Comparison of ENCODE assay signal across 1 cellular context in the genomic region with DNA sequence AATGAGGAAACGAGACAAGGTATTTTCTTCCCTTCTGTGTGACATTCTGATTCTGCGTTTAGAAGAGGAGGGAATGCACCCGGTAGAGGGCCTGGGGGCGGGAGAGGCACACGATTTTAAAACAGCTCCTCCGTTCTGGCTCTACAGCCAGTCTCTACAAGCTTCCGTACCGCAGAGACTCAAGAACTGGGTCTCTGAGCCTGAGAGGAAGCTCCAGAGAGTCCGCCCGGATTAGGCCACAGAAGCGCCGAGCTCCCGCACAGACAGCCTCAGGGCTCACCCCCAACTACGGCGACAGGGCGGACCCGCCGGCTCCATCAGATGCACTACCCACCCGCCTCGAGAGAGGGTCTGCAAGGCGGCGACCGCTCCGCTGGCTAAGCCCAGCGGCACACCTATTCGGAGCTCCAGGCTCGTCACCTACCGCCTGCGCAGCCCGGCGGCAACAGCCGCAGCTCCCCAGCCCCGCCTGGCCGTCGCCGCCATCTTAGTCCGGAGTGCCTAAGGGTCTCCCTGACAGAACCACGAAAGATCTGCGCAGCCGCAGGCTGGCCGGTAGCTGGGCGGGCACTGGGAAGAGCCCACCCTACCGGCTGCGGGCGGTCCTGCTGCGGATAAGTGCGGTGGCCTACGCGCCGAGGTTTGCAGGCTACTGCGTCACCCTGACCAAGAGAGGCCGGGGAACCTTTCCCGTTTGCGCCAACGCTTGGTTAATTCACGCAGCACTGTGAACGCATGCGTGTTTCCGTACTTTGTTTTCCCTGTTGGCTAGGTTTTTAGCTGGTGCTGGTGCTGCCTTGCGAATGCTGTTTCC.
TF ChIP-seq lines count a peak whose summit lies in the region.

TSS of gene NFU1 (minus strand) at position 499 of the 814 bp plus-strand sequence. CDS start at position 486, 13 bp downstream.

TF ChIP-seq in HepG2, 621 proteins besides CTCF, POLR2A, EP300 and RAD21 (continued from another document and continues in another):
- TF ChIP-seq ZNF512B (CRISPR knock-in tag; IDR thresholded peaks at IDR 0.05; ENCODE audit: borderline replicate concordance) (peak; percentile 81), NFIB (CRISPR knock-in tag; IDR thresholded peaks at IDR 0.05; ENCODE audit: borderline replicate concordance) (no peak), E2F2 (CRISPR knock-in tag; IDR thresholded peaks at IDR 0.05; ENCODE audit: borderline replicate concordance) (no peak), ZNF761 (CRISPR knock-in tag; conservative IDR thresholded peaks at IDR 0.05) (peak; percentile 91; the same call in 1 of the 2 replicates), ZNF253 (CRISPR knock-in tag; IDR thresholded peaks at IDR 0.05; ENCODE audit: borderline replicate concordance) (0 out of 2 replicates have a peak, but pooled peaks have one; percentile 35), GATAD1 (CRISPR knock-in tag; IDR thresholded peaks at IDR 0.05) (peak; percentile 30; the same call in 1 of the 2 replicates), NFKB2 (CRISPR knock-in tag; IDR thresholded peaks at IDR 0.05; ENCODE audit: borderline replicate concordance) (peak; percentile 89; the same call in 1 of the 2 replicates), ZNF296 (CRISPR knock-in tag; conservative IDR thresholded peaks at IDR 0.05) (peak; percentile 59; the same call in 1 of the 2 replicates), SAFB2 (CRISPR knock-in tag; IDR thresholded peaks at IDR 0.05; ENCODE audit: borderline replicate concordance, low read depth) (peak; percentile 97; the same call in 1 of the 2 replicates), ZSCAN21 (CRISPR knock-in tag; IDR thresholded peaks at IDR 0.05; ENCODE audit: borderline replicate concordance) (peak; percentile 89), ZNF530 (CRISPR knock-in tag; IDR thresholded peaks at IDR 0.05; ENCODE audit: low read depth) (no peak), TFE3 (CRISPR knock-in tag; IDR thresholded peaks at IDR 0.05) (peak; percentile 69), NFRKB (IDR thresholded peaks at IDR 0.05) (peak; percentile 61; the same call in 1 of the 2 replicates), ZFP1 (CRISPR knock-in tag; IDR thresholded peaks at IDR 0.05) (no peak; the same call in 1 of the 2 replicates), ZNF782 (CRISPR knock-in tag; IDR thresholded peaks at IDR 0.05; ENCODE audit: borderline replicate concordance) (peak; percentile 97), STAG1 (CRISPR knock-in tag; IDR thresholded peaks at IDR 0.05) (peak; percentile 57), TEAD2 (CRISPR knock-in tag; IDR thresholded peaks at IDR 0.05) (0 out of 2 replicates have a peak, but pooled peaks have one; percentile 55), CREB1 (IDR thresholded peaks at IDR 0.05) (peak; percentile 84), CREB1 (CRISPR knock-in tag; IDR thresholded peaks at IDR 0.05) (no peak; the same call in 1 of the 2 replicates), HBP1 (CRISPR knock-in tag; IDR thresholded peaks at IDR 0.05; ENCODE audit: low read depth) (peak; percentile 91), ZNF251 (CRISPR knock-in tag; IDR thresholded peaks at IDR 0.05) (no peak; the same call in 1 of the 2 replicates), ZNF562 (CRISPR knock-in tag; IDR thresholded peaks at IDR 0.05; ENCODE audit: borderline replicate concordance) (no peak), ZBTB21 (CRISPR knock-in tag; IDR thresholded peaks at IDR 0.05) (peak; percentile 91), SIX1 (CRISPR knock-in tag; IDR thresholded peaks at IDR 0.05; ENCODE audit: borderline replicate concordance) (0 out of 2 replicates have a peak, but pooled peaks have one; percentile 32), TP53 (CRISPR knock-in tag; conservative IDR thresholded peaks at IDR 0.05) (0 out of 2 replicates have a peak, but pooled peaks have one; percentile 61), ZNF891 (CRISPR knock-in tag; IDR thresholded peaks at IDR 0.05) (peak; percentile 96), ERF (CRISPR knock-in tag; IDR thresholded peaks at IDR 0.05) (peak; percentile 74; the same call in 1 of the 2 replicates), ATF1 (CRISPR knock-in tag; IDR thresholded peaks at IDR 0.05) (no peak), ZNF335 (CRISPR knock-in tag; IDR thresholded peaks at IDR 0.05) (no peak), ZNF180 (CRISPR knock-in tag; IDR thresholded peaks at IDR 0.05; ENCODE audit: borderline replicate concordance, low read depth) (no peak; the same call in 1 of the 2 replicates), ARNTL (CRISPR knock-in tag; IDR thresholded peaks at IDR 0.05) (peak; percentile 55), YEATS2 (CRISPR knock-in tag; IDR thresholded peaks at IDR 0.05; ENCODE audit: borderline replicate concordance) (peak; percentile 18), HOXD1 (CRISPR knock-in tag; IDR thresholded peaks at IDR 0.05) (peak; percentile 84; the same call in 1 of the 2 replicates), ZSCAN22 (CRISPR knock-in tag; IDR thresholded peaks at IDR 0.05) (no peak), JUNB (CRISPR knock-in tag; IDR thresholded peaks at IDR 0.05; ENCODE audit: borderline replicate concordance) (no peak), POLR2AphosphoS2 (IDR thresholded peaks at IDR 0.05; ENCODE audit: low read depth, low read length) (no peak), MXI1 (IDR thresholded peaks at IDR 0.05; ENCODE audit: borderline replicate concordance, low read depth, low read length) (peak; percentile 77; the same call in 2 of the 3 replicates), PTBP1 (IDR thresholded peaks at IDR 0.05; ENCODE audit: low read depth, low read length, poor library complexity, severe bottlenecking) (no peak), DR1 (CRISPR knock-in tag; IDR thresholded peaks at IDR 0.05) (peak; percentile 91), SSRP1 (CRISPR knock-in tag; IDR thresholded peaks at IDR 0.05) (no peak), HOXA7 (CRISPR knock-in tag; IDR thresholded peaks at IDR 0.05) (no peak), TEF (CRISPR knock-in tag; IDR thresholded peaks at IDR 0.05) (no peak), CSRNP1 (CRISPR knock-in tag; IDR thresholded peaks at IDR 0.05) (peak; percentile 46; the same call in 1 of the 2 replicates), BHLHE40 (IDR thresholded peaks at IDR 0.05; ENCODE audit: low read length) (peak; percentile 7)
- TF ChIP-seq, protein P1, sequence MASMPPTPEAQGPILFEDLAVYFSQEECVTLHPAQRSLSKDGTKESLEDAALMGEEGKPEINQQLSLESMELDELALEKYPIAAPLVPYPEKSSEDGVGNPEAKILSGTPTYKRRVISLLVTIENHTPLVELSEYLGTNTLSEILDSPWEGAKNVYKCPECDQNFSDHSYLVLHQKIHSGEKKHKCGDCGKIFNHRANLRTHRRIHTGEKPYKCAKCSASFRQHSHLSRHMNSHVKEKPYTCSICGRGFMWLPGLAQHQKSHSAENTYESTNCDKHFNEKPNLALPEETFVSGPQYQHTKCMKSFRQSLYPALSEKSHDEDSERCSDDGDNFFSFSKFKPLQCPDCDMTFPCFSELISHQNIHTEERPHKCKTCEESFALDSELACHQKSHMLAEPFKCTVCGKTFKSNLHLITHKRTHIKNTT (CRISPR knock-in tag; IDR thresholded peaks at IDR 0.05), result no peak
- TF ChIP-seq, protein P2, sequence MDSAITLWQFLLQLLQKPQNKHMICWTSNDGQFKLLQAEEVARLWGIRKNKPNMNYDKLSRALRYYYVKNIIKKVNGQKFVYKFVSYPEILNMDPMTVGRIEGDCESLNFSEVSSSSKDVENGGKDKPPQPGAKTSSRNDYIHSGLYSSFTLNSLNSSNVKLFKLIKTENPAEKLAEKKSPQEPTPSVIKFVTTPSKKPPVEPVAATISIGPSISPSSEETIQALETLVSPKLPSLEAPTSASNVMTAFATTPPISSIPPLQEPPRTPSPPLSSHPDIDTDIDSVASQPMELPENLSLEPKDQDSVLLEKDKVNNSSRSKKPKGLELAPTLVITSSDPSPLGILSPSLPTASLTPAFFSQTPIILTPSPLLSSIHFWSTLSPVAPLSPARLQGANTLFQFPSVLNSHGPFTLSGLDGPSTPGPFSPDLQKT (CRISPR knock-in tag; IDR thresholded peaks at IDR 0.05; ENCODE audit: borderline replicate concordance), result no peak
- TF ChIP-seq, protein P3, sequence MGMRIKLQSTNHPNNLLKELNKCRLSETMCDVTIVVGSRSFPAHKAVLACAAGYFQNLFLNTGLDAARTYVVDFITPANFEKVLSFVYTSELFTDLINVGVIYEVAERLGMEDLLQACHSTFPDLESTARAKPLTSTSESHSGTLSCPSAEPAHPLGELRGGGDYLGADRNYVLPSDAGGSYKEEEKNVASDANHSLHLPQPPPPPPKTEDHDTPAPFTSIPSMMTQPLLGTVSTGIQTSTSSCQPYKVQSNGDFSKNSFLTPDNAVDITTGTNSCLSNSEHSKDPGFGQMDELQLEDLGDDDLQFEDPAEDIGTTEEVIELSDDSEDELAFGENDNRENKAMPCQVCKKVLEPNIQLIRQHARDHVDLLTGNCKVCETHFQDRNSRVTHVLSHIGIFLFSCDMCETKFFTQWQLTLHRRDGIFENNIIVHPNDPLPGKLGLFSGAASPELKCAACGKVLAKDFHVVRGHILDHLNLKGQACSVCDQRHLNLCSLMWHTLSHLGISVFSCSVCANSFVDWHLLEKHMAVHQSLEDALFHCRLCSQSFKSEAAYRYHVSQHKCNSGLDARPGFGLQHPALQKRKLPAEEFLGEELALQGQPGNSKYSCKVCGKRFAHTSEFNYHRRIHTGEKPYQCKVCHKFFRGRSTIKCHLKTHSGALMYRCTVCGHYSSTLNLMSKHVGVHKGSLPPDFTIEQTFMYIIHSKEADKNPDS (CRISPR knock-in tag; IDR thresholded peaks at IDR 0.05), result peak; percentile 54; the same call in 1 of the 2 replicates
